In genomic region chr3:38139652-38140051, GRCh38 we compare ENCODE assay signal across 1 cellular context.
TF ChIP-seq lines count a peak whose summit lies in the region.

No MANE protein-coding gene starts in this region.

TF ChIP-seq in liver, 16 proteins besides CTCF, POLR2A, EP300 and RAD21 (continued from another document):
- TF ChIP-seq ATF3 (IDR thresholded peaks at IDR 0.05): no peak
TF ChIP-seq in liver: peak in this region for 0.
